Comparison of ENCODE assay signal across 1 cellular context in genomic region chr2:238520359-238520886, GRCh38.
TF ChIP-seq lines count a peak whose summit lies in the region.

No MANE protein-coding gene starts in this region.

TF ChIP-seq in HepG2, 621 proteins besides CTCF, POLR2A, EP300 and RAD21 (continued from another document):
- TF ChIP-seq, protein P1, sequence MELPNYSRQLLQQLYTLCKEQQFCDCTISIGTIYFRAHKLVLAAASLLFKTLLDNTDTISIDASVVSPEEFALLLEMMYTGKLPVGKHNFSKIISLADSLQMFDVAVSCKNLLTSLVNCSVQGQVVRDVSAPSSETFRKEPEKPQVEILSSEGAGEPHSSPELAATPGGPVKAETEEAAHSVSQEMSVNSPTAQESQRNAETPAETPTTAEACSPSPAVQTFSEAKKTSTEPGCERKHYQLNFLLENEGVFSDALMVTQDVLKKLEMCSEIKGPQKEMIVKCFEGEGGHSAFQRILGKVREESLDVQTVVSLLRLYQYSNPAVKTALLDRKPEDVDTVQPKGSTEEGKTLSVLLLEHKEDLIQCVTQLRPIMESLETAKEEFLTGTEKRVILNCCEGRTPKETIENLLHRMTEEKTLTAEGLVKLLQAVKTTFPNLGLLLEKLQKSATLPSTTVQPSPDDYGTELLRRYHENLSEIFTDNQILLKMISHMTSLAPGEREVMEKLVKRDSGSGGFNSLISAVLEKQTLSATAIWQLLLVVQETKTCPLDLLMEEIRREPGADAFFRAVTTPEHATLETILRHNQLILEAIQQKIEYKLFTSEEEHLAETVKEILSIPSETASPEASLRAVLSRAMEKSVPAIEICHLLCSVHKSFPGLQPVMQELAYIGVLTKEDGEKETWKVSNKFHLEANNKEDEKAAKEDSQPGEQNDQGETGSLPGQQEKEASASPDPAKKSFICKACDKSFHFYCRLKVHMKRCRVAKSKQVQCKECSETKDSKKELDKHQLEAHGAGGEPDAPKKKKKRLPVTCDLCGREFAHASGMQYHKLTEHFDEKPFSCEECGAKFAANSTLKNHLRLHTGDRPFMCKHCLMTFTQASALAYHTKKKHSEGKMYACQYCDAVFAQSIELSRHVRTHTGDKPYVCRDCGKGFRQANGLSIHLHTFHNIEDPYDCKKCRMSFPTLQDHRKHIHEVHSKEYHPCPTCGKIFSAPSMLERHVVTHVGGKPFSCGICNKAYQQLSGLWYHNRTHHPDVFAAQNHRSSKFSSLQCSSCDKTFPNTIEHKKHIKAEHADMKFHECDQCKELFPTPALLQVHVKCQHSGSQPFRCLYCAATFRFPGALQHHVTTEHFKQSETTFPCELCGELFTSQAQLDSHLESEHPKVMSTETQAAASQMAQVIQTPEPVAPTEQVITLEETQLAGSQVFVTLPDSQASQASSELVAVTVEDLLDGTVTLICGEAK (IDR thresholded peaks at IDR 0.05) = peak; percentile 1; the same call in 1 of the 2 replicates
- TF ChIP-seq, protein P1 (CRISPR knock-in tag; IDR thresholded peaks at IDR 0.05) = no peak
- TF ChIP-seq IKZF1 (IDR thresholded peaks at IDR 0.05) (0 out of 2 replicates have a peak, but pooled peaks have one; percentile 75), ZNF207 (IDR thresholded peaks at IDR 0.05; ENCODE audit: borderline replicate concordance) (peak; percentile 74; the same call in 1 of the 2 replicates), TRIM22 (IDR thresholded peaks at IDR 0.05) (0 out of 2 replicates have a peak, but pooled peaks have one; percentile 25)
